2 cellular contexts compared by ENCODE assay signal in the genomic region with DNA sequence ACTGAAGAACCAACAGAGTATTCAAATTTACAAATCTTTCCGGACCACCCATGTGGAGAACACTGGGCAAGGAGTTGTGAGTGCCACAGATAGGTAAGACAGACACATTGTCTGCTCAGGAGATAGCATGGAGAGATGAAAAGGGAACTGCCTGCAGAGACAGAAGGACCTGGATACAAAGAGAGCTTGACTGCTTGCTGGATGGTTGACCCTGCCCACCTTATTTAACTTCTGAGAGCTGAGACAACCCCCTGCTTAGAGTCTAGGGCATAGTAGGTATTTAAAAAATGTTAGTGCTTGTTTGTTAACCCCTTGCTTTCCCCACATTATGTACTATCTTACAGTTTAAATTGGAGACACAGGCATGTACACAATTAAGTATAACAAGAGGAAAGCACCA.
TF ChIP-seq lines count a peak whose summit lies in the region.

No MANE protein-coding gene starts in this region.

TF ChIP-seq in H1, 55 proteins besides CTCF, POLR2A, EP300 and RAD21 (continued from another document):
- TF ChIP-seq POLR2AphosphoS5 (IDR thresholded peaks at IDR 0.05; ENCODE audit: low read depth, low read length) (no peak), RNF2 (IDR thresholded peaks at IDR 0.05; ENCODE audit: borderline replicate concordance, low read depth, low read length, missing control alignments, poor library complexity, severe bottlenecking) (no peak), FOSL1 (IDR thresholded peaks at IDR 0.05; ENCODE audit: insufficient read depth, low read depth, low read length) (no peak), CHD2 (IDR thresholded peaks at IDR 0.05; ENCODE audit: low read length) (no peak), SIRT6 (IDR thresholded peaks at IDR 0.05; ENCODE audit: low read length) (no peak), SAP30 (IDR thresholded peaks at IDR 0.05; ENCODE audit: insufficient read depth, insufficient replicate concordance, low read length) (no peak), BACH1 (IDR thresholded peaks at IDR 0.05; ENCODE audit: low read length) (no peak), JUND (IDR thresholded peaks at IDR 0.05; ENCODE audit: low read length) (no peak), CTBP2 (IDR thresholded peaks at IDR 0.05; ENCODE audit: borderline replicate concordance, insufficient read depth, insufficient read length, low read length) (no peak), SP1 (IDR thresholded peaks at IDR 0.05; ENCODE audit: low read depth, low read length) (no peak), TAF1 (IDR thresholded peaks at IDR 0.05; ENCODE audit: low read depth, low read length) (no peak)
- TF ChIP-seq, protein P1, sequence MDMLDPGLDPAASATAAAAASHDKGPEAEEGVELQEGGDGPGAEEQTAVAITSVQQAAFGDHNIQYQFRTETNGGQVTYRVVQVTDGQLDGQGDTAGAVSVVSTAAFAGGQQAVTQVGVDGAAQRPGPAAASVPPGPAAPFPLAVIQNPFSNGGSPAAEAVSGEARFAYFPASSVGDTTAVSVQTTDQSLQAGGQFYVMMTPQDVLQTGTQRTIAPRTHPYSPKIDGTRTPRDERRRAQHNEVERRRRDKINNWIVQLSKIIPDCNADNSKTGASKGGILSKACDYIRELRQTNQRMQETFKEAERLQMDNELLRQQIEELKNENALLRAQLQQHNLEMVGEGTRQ (IDR thresholded peaks at IDR 0.05; ENCODE audit: low read length), result no peak
- TF ChIP-seq, protein P2, sequence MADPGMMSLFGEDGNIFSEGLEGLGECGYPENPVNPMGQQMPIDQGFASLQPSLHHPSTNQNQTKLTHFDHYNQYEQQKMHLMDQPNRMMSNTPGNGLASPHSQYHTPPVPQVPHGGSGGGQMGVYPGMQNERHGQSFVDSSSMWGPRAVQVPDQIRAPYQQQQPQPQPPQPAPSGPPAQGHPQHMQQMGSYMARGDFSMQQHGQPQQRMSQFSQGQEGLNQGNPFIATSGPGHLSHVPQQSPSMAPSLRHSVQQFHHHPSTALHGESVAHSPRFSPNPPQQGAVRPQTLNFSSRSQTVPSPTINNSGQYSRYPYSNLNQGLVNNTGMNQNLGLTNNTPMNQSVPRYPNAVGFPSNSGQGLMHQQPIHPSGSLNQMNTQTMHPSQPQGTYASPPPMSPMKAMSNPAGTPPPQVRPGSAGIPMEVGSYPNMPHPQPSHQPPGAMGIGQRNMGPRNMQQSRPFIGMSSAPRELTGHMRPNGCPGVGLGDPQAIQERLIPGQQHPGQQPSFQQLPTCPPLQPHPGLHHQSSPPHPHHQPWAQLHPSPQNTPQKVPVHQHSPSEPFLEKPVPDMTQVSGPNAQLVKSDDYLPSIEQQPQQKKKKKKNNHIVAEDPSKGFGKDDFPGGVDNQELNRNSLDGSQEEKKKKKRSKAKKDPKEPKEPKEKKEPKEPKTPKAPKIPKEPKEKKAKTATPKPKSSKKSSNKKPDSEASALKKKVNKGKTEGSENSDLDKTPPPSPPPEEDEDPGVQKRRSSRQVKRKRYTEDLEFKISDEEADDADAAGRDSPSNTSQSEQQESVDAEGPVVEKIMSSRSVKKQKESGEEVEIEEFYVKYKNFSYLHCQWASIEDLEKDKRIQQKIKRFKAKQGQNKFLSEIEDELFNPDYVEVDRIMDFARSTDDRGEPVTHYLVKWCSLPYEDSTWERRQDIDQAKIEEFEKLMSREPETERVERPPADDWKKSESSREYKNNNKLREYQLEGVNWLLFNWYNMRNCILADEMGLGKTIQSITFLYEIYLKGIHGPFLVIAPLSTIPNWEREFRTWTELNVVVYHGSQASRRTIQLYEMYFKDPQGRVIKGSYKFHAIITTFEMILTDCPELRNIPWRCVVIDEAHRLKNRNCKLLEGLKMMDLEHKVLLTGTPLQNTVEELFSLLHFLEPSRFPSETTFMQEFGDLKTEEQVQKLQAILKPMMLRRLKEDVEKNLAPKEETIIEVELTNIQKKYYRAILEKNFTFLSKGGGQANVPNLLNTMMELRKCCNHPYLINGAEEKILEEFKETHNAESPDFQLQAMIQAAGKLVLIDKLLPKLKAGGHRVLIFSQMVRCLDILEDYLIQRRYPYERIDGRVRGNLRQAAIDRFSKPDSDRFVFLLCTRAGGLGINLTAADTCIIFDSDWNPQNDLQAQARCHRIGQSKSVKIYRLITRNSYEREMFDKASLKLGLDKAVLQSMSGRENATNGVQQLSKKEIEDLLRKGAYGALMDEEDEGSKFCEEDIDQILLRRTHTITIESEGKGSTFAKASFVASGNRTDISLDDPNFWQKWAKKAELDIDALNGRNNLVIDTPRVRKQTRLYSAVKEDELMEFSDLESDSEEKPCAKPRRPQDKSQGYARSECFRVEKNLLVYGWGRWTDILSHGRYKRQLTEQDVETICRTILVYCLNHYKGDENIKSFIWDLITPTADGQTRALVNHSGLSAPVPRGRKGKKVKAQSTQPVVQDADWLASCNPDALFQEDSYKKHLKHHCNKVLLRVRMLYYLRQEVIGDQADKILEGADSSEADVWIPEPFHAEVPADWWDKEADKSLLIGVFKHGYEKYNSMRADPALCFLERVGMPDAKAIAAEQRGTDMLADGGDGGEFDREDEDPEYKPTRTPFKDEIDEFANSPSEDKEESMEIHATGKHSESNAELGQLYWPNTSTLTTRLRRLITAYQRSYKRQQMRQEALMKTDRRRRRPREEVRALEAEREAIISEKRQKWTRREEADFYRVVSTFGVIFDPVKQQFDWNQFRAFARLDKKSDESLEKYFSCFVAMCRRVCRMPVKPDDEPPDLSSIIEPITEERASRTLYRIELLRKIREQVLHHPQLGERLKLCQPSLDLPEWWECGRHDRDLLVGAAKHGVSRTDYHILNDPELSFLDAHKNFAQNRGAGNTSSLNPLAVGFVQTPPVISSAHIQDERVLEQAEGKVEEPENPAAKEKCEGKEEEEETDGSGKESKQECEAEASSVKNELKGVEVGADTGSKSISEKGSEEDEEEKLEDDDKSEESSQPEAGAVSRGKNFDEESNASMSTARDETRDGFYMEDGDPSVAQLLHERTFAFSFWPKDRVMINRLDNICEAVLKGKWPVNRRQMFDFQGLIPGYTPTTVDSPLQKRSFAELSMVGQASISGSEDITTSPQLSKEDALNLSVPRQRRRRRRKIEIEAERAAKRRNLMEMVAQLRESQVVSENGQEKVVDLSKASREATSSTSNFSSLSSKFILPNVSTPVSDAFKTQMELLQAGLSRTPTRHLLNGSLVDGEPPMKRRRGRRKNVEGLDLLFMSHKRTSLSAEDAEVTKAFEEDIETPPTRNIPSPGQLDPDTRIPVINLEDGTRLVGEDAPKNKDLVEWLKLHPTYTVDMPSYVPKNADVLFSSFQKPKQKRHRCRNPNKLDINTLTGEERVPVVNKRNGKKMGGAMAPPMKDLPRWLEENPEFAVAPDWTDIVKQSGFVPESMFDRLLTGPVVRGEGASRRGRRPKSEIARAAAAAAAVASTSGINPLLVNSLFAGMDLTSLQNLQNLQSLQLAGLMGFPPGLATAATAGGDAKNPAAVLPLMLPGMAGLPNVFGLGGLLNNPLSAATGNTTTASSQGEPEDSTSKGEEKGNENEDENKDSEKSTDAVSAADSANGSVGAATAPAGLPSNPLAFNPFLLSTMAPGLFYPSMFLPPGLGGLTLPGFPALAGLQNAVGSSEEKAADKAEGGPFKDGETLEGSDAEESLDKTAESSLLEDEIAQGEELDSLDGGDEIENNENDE (IDR thresholded peaks at IDR 0.05; ENCODE audit: insufficient replicate concordance, low read length), result no peak

TF ChIP-seq in SK-N-SH treated with all-trans-retinoic acid at 6 μM for 48 hours, 23 proteins besides CTCF, POLR2A, EP300 and RAD21 (continued from another document):
- TF ChIP-seq GLIS3 (CRISPR knock-in tag; IDR thresholded peaks at IDR 0.05) (no peak), ZNF8 (CRISPR knock-in tag; IDR thresholded peaks at IDR 0.05) (no peak), BACH2 (CRISPR knock-in tag; IDR thresholded peaks at IDR 0.05; ENCODE audit: borderline replicate concordance) (no peak)
